Comparison of ENCODE assay signal across 1 cellular context in the genomic region with DNA sequence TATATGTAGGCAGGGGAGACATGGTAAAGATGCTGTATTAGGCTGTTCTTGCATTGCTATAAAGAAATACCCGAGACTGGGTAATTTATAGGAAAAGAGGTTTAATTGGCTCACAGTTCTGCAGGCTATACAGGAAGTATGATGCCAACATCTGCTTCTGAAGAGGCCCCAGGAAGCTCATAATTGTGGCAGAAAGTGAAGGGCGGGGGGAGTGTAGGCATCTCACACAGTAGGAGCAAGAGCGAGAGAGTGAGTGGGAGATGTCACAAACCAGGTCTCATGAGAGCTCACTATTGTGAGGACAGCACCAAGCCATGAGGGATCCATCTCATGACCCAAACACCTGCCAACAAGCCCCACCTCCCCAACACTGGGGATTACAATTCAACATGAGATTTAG.
TF ChIP-seq lines count a peak whose summit lies in the region.

No MANE protein-coding gene starts in this region.

TF ChIP-seq in SK-N-SH, 30 proteins besides CTCF, POLR2A, EP300 and RAD21:
- no peak for TF ChIP-seq JUND (IDR thresholded peaks at IDR 0.05)
- TF ChIP-seq YY1 (IDR thresholded peaks at IDR 0.05; ENCODE audit: low read depth): no peak
- TF ChIP-seq MEF2A (IDR thresholded peaks at IDR 0.05; ENCODE audit: borderline replicate concordance, low read depth): no peak
- TF ChIP-seq ELF1 (IDR thresholded peaks at IDR 0.05): no peak
- no peak for TF ChIP-seq SMC3 (IDR thresholded peaks at IDR 0.05; ENCODE audit: low read depth, low read length)
- no peak for TF ChIP-seq NRF1 (IDR thresholded peaks at IDR 0.05; ENCODE audit: low read depth, low read length)
- TF ChIP-seq POLR2AphosphoS5 (IDR thresholded peaks at IDR 0.05; ENCODE audit: low read depth, low read length): no peak
- TF ChIP-seq FOXM1 (IDR thresholded peaks at IDR 0.05; ENCODE audit: low read depth): no peak
- TF ChIP-seq, protein P1, sequence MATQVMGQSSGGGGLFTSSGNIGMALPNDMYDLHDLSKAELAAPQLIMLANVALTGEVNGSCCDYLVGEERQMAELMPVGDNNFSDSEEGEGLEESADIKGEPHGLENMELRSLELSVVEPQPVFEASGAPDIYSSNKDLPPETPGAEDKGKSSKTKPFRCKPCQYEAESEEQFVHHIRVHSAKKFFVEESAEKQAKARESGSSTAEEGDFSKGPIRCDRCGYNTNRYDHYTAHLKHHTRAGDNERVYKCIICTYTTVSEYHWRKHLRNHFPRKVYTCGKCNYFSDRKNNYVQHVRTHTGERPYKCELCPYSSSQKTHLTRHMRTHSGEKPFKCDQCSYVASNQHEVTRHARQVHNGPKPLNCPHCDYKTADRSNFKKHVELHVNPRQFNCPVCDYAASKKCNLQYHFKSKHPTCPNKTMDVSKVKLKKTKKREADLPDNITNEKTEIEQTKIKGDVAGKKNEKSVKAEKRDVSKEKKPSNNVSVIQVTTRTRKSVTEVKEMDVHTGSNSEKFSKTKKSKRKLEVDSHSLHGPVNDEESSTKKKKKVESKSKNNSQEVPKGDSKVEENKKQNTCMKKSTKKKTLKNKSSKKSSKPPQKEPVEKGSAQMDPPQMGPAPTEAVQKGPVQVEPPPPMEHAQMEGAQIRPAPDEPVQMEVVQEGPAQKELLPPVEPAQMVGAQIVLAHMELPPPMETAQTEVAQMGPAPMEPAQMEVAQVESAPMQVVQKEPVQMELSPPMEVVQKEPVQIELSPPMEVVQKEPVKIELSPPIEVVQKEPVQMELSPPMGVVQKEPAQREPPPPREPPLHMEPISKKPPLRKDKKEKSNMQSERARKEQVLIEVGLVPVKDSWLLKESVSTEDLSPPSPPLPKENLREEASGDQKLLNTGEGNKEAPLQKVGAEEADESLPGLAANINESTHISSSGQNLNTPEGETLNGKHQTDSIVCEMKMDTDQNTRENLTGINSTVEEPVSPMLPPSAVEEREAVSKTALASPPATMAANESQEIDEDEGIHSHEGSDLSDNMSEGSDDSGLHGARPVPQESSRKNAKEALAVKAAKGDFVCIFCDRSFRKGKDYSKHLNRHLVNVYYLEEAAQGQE (IDR thresholded peaks at IDR 0.05; ENCODE audit: low read depth, low read length): no peak
- TF ChIP-seq, protein P2, sequence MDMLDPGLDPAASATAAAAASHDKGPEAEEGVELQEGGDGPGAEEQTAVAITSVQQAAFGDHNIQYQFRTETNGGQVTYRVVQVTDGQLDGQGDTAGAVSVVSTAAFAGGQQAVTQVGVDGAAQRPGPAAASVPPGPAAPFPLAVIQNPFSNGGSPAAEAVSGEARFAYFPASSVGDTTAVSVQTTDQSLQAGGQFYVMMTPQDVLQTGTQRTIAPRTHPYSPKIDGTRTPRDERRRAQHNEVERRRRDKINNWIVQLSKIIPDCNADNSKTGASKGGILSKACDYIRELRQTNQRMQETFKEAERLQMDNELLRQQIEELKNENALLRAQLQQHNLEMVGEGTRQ (IDR thresholded peaks at IDR 0.05; ENCODE audit: borderline replicate concordance, low read depth, low read length): no peak
- TF ChIP-seq TAF1 (IDR thresholded peaks at IDR 0.05; ENCODE audit: borderline replicate concordance, low read depth, low read length): no peak
- TF ChIP-seq SIN3A (IDR thresholded peaks at IDR 0.05; ENCODE audit: borderline replicate concordance, low read depth, low read length): no peak
